27 cellular contexts compared by ENCODE assay signal in genomic region chr1:10467078-10467477, GRCh38. TPM values are rescaled to one million over a fixed set of nuclear protein-coding genes. Genes with fewer than 3 reads are reported as not detected.
"Had no signal": no experiment of that assay in that cellular context is flagged by ENCODE, and none has a peak within 500 bp of the region (broad histone marks: within the 10 kb centered on the region; RNA-seq: fewer than 3 reads in every experiment).

No MANE protein-coding gene starts in this region.

- ATAC-seq: heart left ventricle; left cardiac atrium; left lung; lower lobe of right lung; natural killer cell; sciatic nerve; stimulated activated effector memory CD8-positive, alpha-beta T cell treated with anti-CD3 and anti-CD28 coated beads, Interleukin-12 subunit alpha, Interleukin-12 subunit beta, amount 100 ng/mL, for 72 hours had no signal

- H2AFZ ChIP-seq: hepatocyte had no signal

- H3K27ac Mint-ChIP-seq: natural killer cell; progenitor cell of endocrine pancreas; stimulated activated effector memory CD8-positive, alpha-beta T cell treated with anti-CD3 and anti-CD28 coated beads, Interleukin-12 subunit alpha, Interleukin-12 subunit beta, amount 100 ng/mL, for 72 hours; stimulated activated naive CD8-positive, alpha-beta T cell treated with anti-CD3 and anti-CD28 coated beads, Interleukin-15, Interleukin-2, amounts not matched to agents 100 ng/mL and 50 ng/mL, for 24 hours had no signal

- FAIRE-seq: keratinocyte had no signal

- H3K4me2 ChIP-seq: hepatocyte had no signal

- H3K27me3 Mint-ChIP-seq: naive B cell; progenitor cell of endocrine pancreas; stimulated activated naive CD8-positive, alpha-beta T cell treated with anti-CD3 and anti-CD28 coated beads, Interleukin-15, Interleukin-2, amounts not matched to agents 100 ng/mL and 50 ng/mL, for 24 hours had no signal

- H3K27me3 ChIP-seq: heart left ventricle, hepatocyte, left lung, ovary, right atrium auricular region, suprapubic skin, tibial artery, upper lobe of left lung, vagina had no signal

- DNase-seq: kidney glomerular epithelial cell; left cardiac atrium; left lung; lower lobe of right lung; mammary epithelial cell; mesenchymal stem cell; naive B cell; natural killer cell; ovary; stimulated activated CD4-positive, alpha-beta T cell treated with anti-CD3 and anti-CD28 coated beads, Interleukin-4, amount 100 ng/mL, for 24 hours; stimulated activated naive CD4-positive, alpha-beta T cell; tibial artery; upper lobe of left lung had no signal

- H3K4me3 ChIP-seq: heart left ventricle, hepatocyte, left lung, lower lobe of right lung, ovary, right atrium auricular region, skin epidermis, suprapubic skin, thoracic aorta, tibial artery, upper lobe of left lung, vagina had no signal

- H3K4me3 Mint-ChIP-seq: naive B cell; natural killer cell; stimulated activated effector memory CD8-positive, alpha-beta T cell treated with anti-CD3 and anti-CD28 coated beads, Interleukin-12 subunit alpha, Interleukin-12 subunit beta, amount 100 ng/mL, for 72 hours; stimulated activated naive CD8-positive, alpha-beta T cell treated with anti-CD3 and anti-CD28 coated beads, Interleukin-15, Interleukin-2, amounts not matched to agents 100 ng/mL and 50 ng/mL, for 24 hours had no signal

- H3K9me3 ChIP-seq: heart left ventricle, left lung, lower lobe of right lung, ovary, right atrium auricular region, suprapubic skin, thoracic aorta, tibial artery, upper lobe of left lung, vagina had no signal

- H3K36me3 ChIP-seq: ovary had no signal

- H3K9me3 Mint-ChIP-seq: naive B cell; natural killer cell; stimulated activated effector memory CD8-positive, alpha-beta T cell treated with anti-CD3 and anti-CD28 coated beads, Interleukin-12 subunit alpha, Interleukin-12 subunit beta, amount 100 ng/mL, for 72 hours; stimulated activated naive CD8-positive, alpha-beta T cell treated with anti-CD3 and anti-CD28 coated beads, Interleukin-15, Interleukin-2, amounts not matched to agents 100 ng/mL and 50 ng/mL, for 24 hours had no signal

- H3K27ac ChIP-seq: heart left ventricle, hepatocyte, left lung, lower lobe of right lung, ovary, right atrium auricular region, skin epidermis, suprapubic skin, thoracic aorta, tibial artery, upper lobe of left lung, vagina had no signal

RNA-seq across cellular contexts. Expression of gene CORT, which starts 17.2 kb away (rescaled TPM):
- total RNA-seq: left cardiac atrium, lower lobe of right lung, natural killer cell, renal cortical epithelial cell, right atrium auricular region, subcutaneous adipose tissue, suprapubic skin, thoracic aorta, vagina had no signal
- polyA plus RNA-seq: heart left ventricle had no signal
